9 cellular contexts compared by ENCODE assay signal in genomic region chr2:232781765-232782164, GRCh38. TPM values are rescaled to one million over a fixed set of nuclear protein-coding genes. Genes with fewer than 3 reads are reported as not detected.
DNase-seq lines count a peak whose midpoint lies in the region; ATAC-seq, FAIRE-seq and TF ChIP-seq lines count a peak whose summit lies in the region.
"Had no signal": no experiment of that assay in that cellular context is flagged by ENCODE, and none has a peak within 500 bp of the region (broad histone marks: within the 10 kb centered on the region; RNA-seq: fewer than 3 reads in every experiment).

No MANE protein-coding gene starts in this region.

- no peak for TF ChIP-seq CTCF in A549 (IDR thresholded peaks at IDR 0.05)
- TF ChIP-seq CTCF in activated B cell treated with CpG ODN at 0.5 μM for 24 hours (IDR thresholded peaks at IDR 0.05) = no peak

- TF ChIP-seq EP300 in A549 (IDR thresholded peaks at IDR 0.05) = no peak

- peaks cover 12% of the 10 kb centered on the region for H3K4me1 ChIP-seq in A549

- DNase-seq in A549 (ENCODE audit: low read depth in 1 of 2, low spot score in 1 of 2) (peak; percentile 30 to 37), activated B cell treated with CpG ODN at 0.5 μM for 24 hours (no peak), left colon (no peak), NCI-H1048 (lab: John Stamatoyannopoulos, UW) (no peak), NCI-H1694 (lab: John Stamatoyannopoulos, UW) (no peak)

- ATAC-seq in A549 = peak in 1 of 2 experiments; percentile 71; a peak in 3 of 6 replicates
- ATAC-seq in GM18861 (IDR thresholded peaks at IDR 0.05; ENCODE audit: unreplicated experiment) = peak; percentile 90
- ATAC-seq in HG03095 (IDR thresholded peaks at IDR 0.05; ENCODE audit: unreplicated experiment) = peak; percentile 93
- ATAC-seq in activated B cell treated with CpG ODN at 0.5 μM for 24 hours (ENCODE audit: low read depth) = peak; percentile 98
- peak; percentile 77 for ATAC-seq in left colon
- ATAC-seq in GM19455 (IDR thresholded peaks at IDR 0.05; ENCODE audit: unreplicated experiment) = no peak

- POLR2A ChIA-PET in A549 (lab: Yijun Ruan, JAX) (no interaction called here), activated B cell treated with CpG ODN at 0.5 μM for 24 hours (lab: Charles Lee) (no interaction called here)

- no peak for TF ChIP-seq POLR2A in A549 (IDR thresholded peaks at IDR 0.05; ENCODE audit: low read length)

- CTCF ChIA-PET in A549 (lab: Yijun Ruan, JAX) (no interaction called here), activated B cell treated with CpG ODN at 0.5 μM for 24 hours (lab: Charles Lee) (no interaction called here)

- H3K27ac ChIP-seq in A549 = 0 out of 6 replicates have a peak overlapping the region, but pooled peaks of 1 of the 2 experiments have one; percentile 23

- intact Hi-C loops in activated B cell treated with CpG ODN at 0.5 μM for 24 hours (cut with micrococcal nuclease) (no loop called here), left colon (cut with DNase I, micrococcal nuclease) (no loop called here)

- peak overlapping the region; percentile 25 for H3K4me3 Mint-ChIP-seq in activated B cell treated with CpG ODN at 0.5 μM for 24 hours

- H3K27ac Mint-ChIP-seq in activated B cell treated with CpG ODN at 0.5 μM for 24 hours = peak overlapping the region; percentile 72

- H3K36me3 Mint-ChIP-seq in activated B cell treated with CpG ODN at 0.5 μM for 24 hours (ENCODE audit: low read depth) = peaks cover 24% of the 10 kb centered on the region

- H3K27me3 Mint-ChIP-seq in activated B cell treated with CpG ODN at 0.5 μM for 24 hours = no peaks in the 10 kb centered on the region

- peak; percentile 46 for FAIRE-seq in A549 (lab: Jason Lieb, UNC)

- no peaks in the 10 kb centered on the region for H3K9me3 ChIP-seq in A549

- no peak for TF ChIP-seq RAD21 in A549 (conservative IDR thresholded peaks at IDR 0.05 in 1 of 2, IDR thresholded peaks at IDR 0.05 in 1 of 2)

- peaks cover 11% of the 10 kb centered on the region for H3K4me1 Mint-ChIP-seq in activated B cell treated with CpG ODN at 0.5 μM for 24 hours

- H3K9me3 Mint-ChIP-seq in activated B cell treated with CpG ODN at 0.5 μM for 24 hours = no peaks in the 10 kb centered on the region

- H3K4me3 ChIP-seq in A549 = no peak overlapping the region

- peak overlapping the region; percentile 36 for H3K4me2 ChIP-seq in A549

TF ChIP-seq in A549, 52 proteins besides CTCF, POLR2A, EP300 and RAD21:
- TF ChIP-seq JUNB (IDR thresholded peaks at IDR 0.05) = no peak
- no peak for TF ChIP-seq USF2 (IDR thresholded peaks at IDR 0.05)
- TF ChIP-seq HOXB13 (CRISPR knock-in tag; IDR thresholded peaks at IDR 0.05; ENCODE audit: low read depth) = no peak
- no peak for TF ChIP-seq TFCP2L1 (CRISPR knock-in tag; IDR thresholded peaks at IDR 0.05)
- no peak for TF ChIP-seq CHD2 (IDR thresholded peaks at IDR 0.05; ENCODE audit: low read length, partially characterized antibody)
- no peak for TF ChIP-seq ZFP36 (IDR thresholded peaks at IDR 0.05; ENCODE audit: borderline replicate concordance, partially characterized antibody)
- no peak for TF ChIP-seq NR3C1 (IDR thresholded peaks at IDR 0.05)
- no peak for TF ChIP-seq NFE2L2 (conservative IDR thresholded peaks at IDR 0.05; ENCODE audit: low read length)
TF ChIP-seq in A549: peak in this region for 0.

RNA-seq across cellular contexts. Expression of gene KCNJ13, which starts 5.4 kb away (rescaled TPM):
- polyA plus RNA-seq in A549 (2011; rRNA removed) (not detected in 2 replicates), A549 (2017; fragmentation: RNase III; extraction: RNeasy Plus Mini Kit Qiagen cat#74134 plus additional on column Dnase treatment) (not detected in 3 replicates)
- not detected in 2 replicates for polyA plus RNA-seq in A549 (2012; cell fraction: cytosol; rRNA removed)
- not detected in 2 replicates for polyA plus RNA-seq in A549 (2012; cell fraction: nucleus; rRNA removed)
- polyA minus RNA-seq in A549 (2011; rRNA and poly(A)+ RNA removed) = not detected in 2 replicates
- total RNA-seq in activated B cell treated with CpG ODN at 0.5 μM for 24 hours (not detected in 2 replicates), left colon (not detected)
- polyA plus RNA-seq: urinary bladder had no signal

Comparison
In these comparisons a context has a peak if more than half of its experiments do, and no peak if none do; other contexts are left out.
1. DNase-seq: peak in A549 (2 of 2); none in activated B cell treated with CpG ODN at 0.5 μM for 24 hours (single experiment), left colon (0 of 2), NCI-H1048 (single experiment) and NCI-H1694 (single experiment).